1 cellular context compared by ENCODE assay signal in the genomic region with DNA sequence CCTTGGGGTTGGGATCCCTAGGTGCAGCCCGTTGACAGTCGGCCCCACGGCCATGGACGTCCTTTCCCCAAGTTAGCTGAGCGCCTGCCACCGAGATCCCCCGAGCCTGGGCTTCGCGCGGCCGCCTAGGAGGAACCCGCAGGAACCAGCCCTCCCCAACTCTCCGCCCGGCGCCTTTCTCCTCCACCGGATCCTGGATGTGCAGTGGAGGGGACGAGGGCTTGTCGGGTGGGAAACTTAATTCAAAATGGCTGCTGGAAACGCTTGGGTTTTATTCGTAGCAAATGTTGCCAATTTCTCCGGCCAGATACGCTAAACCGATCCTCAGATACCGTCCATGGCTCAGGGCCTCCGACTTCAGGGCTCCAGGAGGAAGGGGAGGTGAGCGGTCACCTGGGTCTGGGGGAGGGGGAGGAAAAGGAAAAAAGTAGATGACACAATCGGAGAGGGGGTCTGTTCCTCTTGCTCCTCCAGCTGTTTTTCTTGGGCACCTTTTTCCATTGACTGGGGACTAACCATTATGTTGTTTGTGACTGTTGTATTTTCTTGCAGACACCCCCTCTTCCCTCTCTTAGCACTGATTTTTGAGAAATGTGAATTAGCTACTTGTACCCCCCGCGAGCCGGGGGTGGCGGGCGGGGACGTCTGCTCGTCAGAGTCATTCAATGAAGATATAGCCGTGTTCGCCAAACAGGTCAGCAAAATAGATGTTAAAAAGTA.
TF ChIP-seq lines count a peak whose summit lies in the region.

No MANE protein-coding gene starts in this region.

TF ChIP-seq in H1, 55 proteins besides CTCF, POLR2A, EP300 and RAD21:
- TF ChIP-seq, protein P1, sequence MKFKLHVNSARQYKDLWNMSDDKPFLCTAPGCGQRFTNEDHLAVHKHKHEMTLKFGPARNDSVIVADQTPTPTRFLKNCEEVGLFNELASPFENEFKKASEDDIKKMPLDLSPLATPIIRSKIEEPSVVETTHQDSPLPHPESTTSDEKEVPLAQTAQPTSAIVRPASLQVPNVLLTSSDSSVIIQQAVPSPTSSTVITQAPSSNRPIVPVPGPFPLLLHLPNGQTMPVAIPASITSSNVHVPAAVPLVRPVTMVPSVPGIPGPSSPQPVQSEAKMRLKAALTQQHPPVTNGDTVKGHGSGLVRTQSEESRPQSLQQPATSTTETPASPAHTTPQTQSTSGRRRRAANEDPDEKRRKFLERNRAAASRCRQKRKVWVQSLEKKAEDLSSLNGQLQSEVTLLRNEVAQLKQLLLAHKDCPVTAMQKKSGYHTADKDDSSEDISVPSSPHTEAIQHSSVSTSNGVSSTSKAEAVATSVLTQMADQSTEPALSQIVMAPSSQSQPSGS (IDR thresholded peaks at IDR 0.05; ENCODE audit: low read length), result no peak
- no peak for TF ChIP-seq POU5F1 (IDR thresholded peaks at IDR 0.05; ENCODE audit: low read depth, low read length)
- no peak for TF ChIP-seq KDM4A (IDR thresholded peaks at IDR 0.05; ENCODE audit: low read depth, low read length, severe bottlenecking)
- TF ChIP-seq TCF12 (IDR thresholded peaks at IDR 0.05; ENCODE audit: low read depth, low read length), result peak; percentile 72; the same call in 1 of the 2 replicates
- TF ChIP-seq EZH2 (IDR thresholded peaks at IDR 0.05; ENCODE audit: low read depth, low read length, severe bottlenecking), result peak; percentile 84
- TF ChIP-seq SIX5 (IDR thresholded peaks at IDR 0.05; ENCODE audit: low read depth, low read length), result no peak
- TF ChIP-seq TAF1 (IDR thresholded peaks at IDR 0.05; ENCODE audit: low read depth, low read length), result no peak
- no peak for TF ChIP-seq SRF (IDR thresholded peaks at IDR 0.05; ENCODE audit: low read depth, low read length)
- TF ChIP-seq HDAC2 (IDR thresholded peaks at IDR 0.05; ENCODE audit: borderline replicate concordance in 1 of 2, low read depth in 2 of 2, low read length in 2 of 2), result no peak
- no peak for TF ChIP-seq TEAD4 (IDR thresholded peaks at IDR 0.05; ENCODE audit: low read depth, low read length)
- TF ChIP-seq ASH2L (IDR thresholded peaks at IDR 0.05; ENCODE audit: low read length), result peak; percentile 36
- TF ChIP-seq SP1 (IDR thresholded peaks at IDR 0.05; ENCODE audit: low read depth, low read length), result 0 out of 2 replicates have a peak, but pooled peaks have one; percentile 13
- TF ChIP-seq SIN3A (conservative IDR thresholded peaks at IDR 0.05 in 1 of 2, IDR thresholded peaks at IDR 0.05 in 1 of 2; ENCODE audit: low read depth in 1 of 2, low read length in 2 of 2), result no peak
- no peak for TF ChIP-seq POLR2AphosphoS5 (IDR thresholded peaks at IDR 0.05; ENCODE audit: low read depth, low read length)
- TF ChIP-seq SP2 (IDR thresholded peaks at IDR 0.05; ENCODE audit: low read length), result no peak
- TF ChIP-seq KDM1A (IDR thresholded peaks at IDR 0.05; ENCODE audit: borderline replicate concordance, low read length), result no peak
- TF ChIP-seq MAFK (IDR thresholded peaks at IDR 0.05; ENCODE audit: low read depth, low read length), result no peak
- TF ChIP-seq CHD7 (IDR thresholded peaks at IDR 0.05; ENCODE audit: insufficient replicate concordance, low read length), result no peak
- peak; percentile 87 for TF ChIP-seq SUZ12 (IDR thresholded peaks at IDR 0.05; ENCODE audit: low read length)
- TF ChIP-seq YY1 (IDR thresholded peaks at IDR 0.05; ENCODE audit: low read depth, low read length), result peak; percentile 72
- peak; percentile 77 for TF ChIP-seq RNF2 (IDR thresholded peaks at IDR 0.05; ENCODE audit: borderline replicate concordance, low read depth, low read length, missing control alignments, poor library complexity, severe bottlenecking)
- TF ChIP-seq, protein P2, sequence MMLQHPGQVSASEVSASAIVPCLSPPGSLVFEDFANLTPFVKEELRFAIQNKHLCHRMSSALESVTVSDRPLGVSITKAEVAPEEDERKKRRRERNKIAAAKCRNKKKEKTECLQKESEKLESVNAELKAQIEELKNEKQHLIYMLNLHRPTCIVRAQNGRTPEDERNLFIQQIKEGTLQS (IDR thresholded peaks at IDR 0.05; ENCODE audit: insufficient read depth, low read depth, low read length), result no peak
- TF ChIP-seq PHF8 (conservative IDR thresholded peaks at IDR 0.05; ENCODE audit: low read depth, low read length), result no peak
- TF ChIP-seq CTBP2 (IDR thresholded peaks at IDR 0.05; ENCODE audit: borderline replicate concordance, insufficient read depth, insufficient read length, low read length), result peak; percentile 17
- no peak for TF ChIP-seq CBX8 (IDR thresholded peaks at IDR 0.05; ENCODE audit: borderline replicate concordance, low read depth, low read length)
- TF ChIP-seq TBP (IDR thresholded peaks at IDR 0.05; ENCODE audit: low read depth, low read length), result no peak
